In the genomic region with DNA sequence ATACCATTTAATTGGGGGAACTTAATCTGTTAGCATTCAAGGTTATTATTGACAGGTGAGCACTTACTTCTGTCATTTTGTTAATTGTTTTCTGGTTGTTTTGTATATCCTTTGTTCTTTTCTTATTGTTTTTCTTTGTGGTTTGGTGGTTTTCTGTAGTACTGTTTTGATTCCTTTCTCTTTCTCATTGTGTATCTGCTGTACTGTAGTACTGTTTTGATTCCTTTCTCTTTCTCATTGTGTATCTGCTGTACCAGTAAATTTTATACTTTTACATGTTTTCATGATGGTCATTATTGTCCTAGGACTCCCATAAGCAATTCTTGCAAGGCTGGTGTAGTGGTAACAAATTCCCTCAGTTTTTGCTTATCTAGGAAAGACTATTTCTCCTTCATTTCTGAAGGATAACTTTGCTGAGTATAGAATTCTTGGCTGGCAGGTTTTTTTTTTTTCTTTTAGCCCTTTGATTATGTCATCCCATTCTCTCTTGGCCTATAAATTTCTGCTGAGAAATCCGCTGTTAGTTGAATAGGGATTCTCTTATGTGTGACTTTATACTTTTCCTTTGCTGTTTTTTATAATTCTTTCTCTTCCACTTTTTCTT, we compare ENCODE assay signal across 7 cellular contexts. TPM values are rescaled to one million over a fixed set of nuclear protein-coding genes. Genes with fewer than 3 reads are reported as not detected.
"Had no signal": no experiment of that assay in that cellular context is flagged by ENCODE, and none has a peak within 500 bp of the region (broad histone marks: within the 10 kb centered on the region; RNA-seq: fewer than 3 reads in every experiment).

No MANE protein-coding gene starts in this region.

- H3K27ac ChIP-seq: HL-60 had no signal

- DNase-seq: H9, HCEC 1CT, HFFc6, IMR-90 had no signal

- H3K4me3 ChIP-seq: GM23338, K562 had no signal

- H3K4me3 Mint-ChIP-seq: GM23338, H9, HFFc6 had no signal

- ATAC-seq: GM23338, K562 had no signal

- H3K27ac Mint-ChIP-seq: GM23338, H9, HFFc6 had no signal

RNA-seq across cellular contexts. Expression of a gene that starts 24.1 kb away (rescaled TPM):
- total RNA-seq: HFFc6, IMR-90 had no signal
